ENCODE assay signal across 11 cellular contexts in genomic region chr22:31217890-31218287, GRCh38. TPM values are rescaled to one million over a fixed set of nuclear protein-coding genes. Genes with fewer than 3 reads are reported as not detected.
DNase-seq lines count a peak whose midpoint lies in the region; ATAC-seq, FAIRE-seq and TF ChIP-seq lines count a peak whose summit lies in the region.
"Had no signal": no experiment of that assay in that cellular context is flagged by ENCODE, and none has a peak within 500 bp of the region (broad histone marks: within the 10 kb centered on the region; RNA-seq: fewer than 3 reads in every experiment).

No MANE protein-coding gene starts in this region.

- POLR2A ChIA-PET in CD8-positive, alpha-beta memory T cell (lab: Charles Lee): no interaction called here

- TF ChIP-seq CTCF in kidney (IDR thresholded peaks at IDR 0.05; ENCODE audit: borderline replicate concordance, extremely low read depth, insufficient read depth) (no peak), psoas muscle (IDR thresholded peaks at IDR 0.05) (no peak), dorsolateral prefrontal cortex (IDR thresholded peaks at IDR 0.05 in 54 of 56, conservative IDR thresholded peaks at IDR 0.05 in 2 of 56; ENCODE audit: low read depth in 1 of 56, partially characterized antibody in 56 of 56) (no peak)

- peak overlapping the region in 1 of 2 donors; percentile 1 for H3K9ac ChIP-seq in kidney (ENCODE audit: low read length in 2 of 2)

- no peak overlapping the region for H3K4me3 ChIP-seq in CD8-positive, alpha-beta memory T cell (ENCODE audit: low read length)
- no peak overlapping the region for H3K4me3 ChIP-seq in kidney (ENCODE audit: low read length in 2 of 2)
- H3K4me3 ChIP-seq in psoas muscle: no peak overlapping the region
- H3K4me3 ChIP-seq in dorsolateral prefrontal cortex: no peak overlapping the region

- H3K4me3 Mint-ChIP-seq in CD8-positive, alpha-beta memory T cell: no peak overlapping the region
- H3K4me3 Mint-ChIP-seq in activated T-helper 1 cell treated with anti-CD3 and anti-CD28 coated beads, Interleukin-12 subunit alpha, Interleukin-12 subunit beta, Interleukin-2, Interleukin-4 antibody, amounts not matched to agents 30 ng/mL and 10 ng/mL and 1 ng/mL, durations not matched to agents 14 hours and 24 hours and 36 hours: no peak overlapping the region

- CTCF ChIA-PET in CD8-positive, alpha-beta memory T cell (lab: Charles Lee): interaction anchor here (1.3 to 1.5 kb wide), 3 partner anchors 12 to 73 kb away, joined by 5 read pairs; no protein-coding TSS in a partner anchor

- H3K27ac Mint-ChIP-seq in CD8-positive, alpha-beta memory T cell: peak overlapping the region; percentile 1 to 68 (median 38)
- H3K27ac Mint-ChIP-seq in activated T-helper 1 cell treated with anti-CD3 and anti-CD28 coated beads, Interleukin-12 subunit alpha, Interleukin-12 subunit beta, Interleukin-2, Interleukin-4 antibody, amounts not matched to agents 30 ng/mL and 10 ng/mL and 1 ng/mL, durations not matched to agents 14 hours and 24 hours and 36 hours: peak overlapping the region; percentile 50

- H3K27ac ChIP-seq in CD8-positive, alpha-beta memory T cell (ENCODE audit: low read depth, low read length): no peak overlapping the region
- H3K27ac ChIP-seq in kidney (ENCODE audit: low read depth in 2 of 2, low read length in 2 of 2): peak overlapping the region; percentile 26 to 51
- peak overlapping the region; percentile 56 for H3K27ac ChIP-seq in psoas muscle
- H3K27ac ChIP-seq in dorsolateral prefrontal cortex: peak overlapping the region in 27 of 59 donors; percentile 1 to 71 (median 45)

- H3K36me3 ChIP-seq in CD8-positive, alpha-beta memory T cell (ENCODE audit: insufficient read depth, low read length): no peaks in the 10 kb centered on the region
- H3K36me3 ChIP-seq in kidney (ENCODE audit: control insufficient read depth in 1 of 2, insufficient read depth in 2 of 2, low read length in 2 of 2): peaks cover 0 to 2% of the 10 kb centered on the region in 2 donors
- peaks cover 0 to 7% of the 10 kb centered on the region in 2 donors for H3K36me3 ChIP-seq in psoas muscle (ENCODE audit: insufficient read depth in 1 of 2, low read depth in 1 of 2)

- peaks cover 26% of the 10 kb centered on the region for H3K4me1 ChIP-seq in CD8-positive, alpha-beta memory T cell (ENCODE audit: insufficient read depth, low read length)
- H3K4me1 ChIP-seq in kidney (ENCODE audit: control insufficient read depth in 1 of 2, insufficient read depth in 1 of 2, low read depth in 1 of 2, low read length in 2 of 2) (peaks cover 4 to 16% of the 10 kb centered on the region in 2 donors), psoas muscle (peaks cover 18% of the 10 kb centered on the region)

- WGBS in psoas muscle, 3 donors: 58 to 74% (median 74%) methylated on average over 2 of the region's 2 CpGs

- H3K4me1 Mint-ChIP-seq in CD8-positive, alpha-beta memory T cell: peaks cover 33 to 55% (median 52%) of the 10 kb centered on the region in 3 donors
- peaks cover 63% of the 10 kb centered on the region for H3K4me1 Mint-ChIP-seq in activated T-helper 1 cell treated with anti-CD3 and anti-CD28 coated beads, Interleukin-12 subunit alpha, Interleukin-12 subunit beta, Interleukin-2, Interleukin-4 antibody, amounts not matched to agents 30 ng/mL and 10 ng/mL and 1 ng/mL, durations not matched to agents 14 hours and 24 hours and 36 hours (ENCODE audit: low read depth)

- no peak for FAIRE-seq in kidney (lab: Jason Lieb, UNC)
- no peak for FAIRE-seq in RCC 7860 (lab: Jason Lieb, UNC)

- ATAC-seq in psoas muscle: no peak
- no peak for ATAC-seq in GM18517 (IDR thresholded peaks at IDR 0.05; ENCODE audit: unreplicated experiment)
- ATAC-seq: PC-3 had no signal

- no peaks in the 10 kb centered on the region for H3K27me3 Mint-ChIP-seq in CD8-positive, alpha-beta memory T cell
- H3K27me3 Mint-ChIP-seq in activated T-helper 1 cell treated with anti-CD3 and anti-CD28 coated beads, Interleukin-12 subunit alpha, Interleukin-12 subunit beta, Interleukin-2, Interleukin-4 antibody, amounts not matched to agents 30 ng/mL and 10 ng/mL and 1 ng/mL, durations not matched to agents 14 hours and 24 hours and 36 hours (ENCODE audit: insufficient read depth): no peaks in the 10 kb centered on the region

- no peaks in the 10 kb centered on the region for H3K27me3 ChIP-seq in CD8-positive, alpha-beta memory T cell (ENCODE audit: insufficient read depth, low read length, poor library complexity, severe bottlenecking)
- H3K27me3 ChIP-seq in psoas muscle (ENCODE audit: insufficient read depth in 3 of 3, low read length in 2 of 3) (no peaks in the 10 kb centered on the region), dorsolateral prefrontal cortex (no peaks in the 10 kb centered on the region)

- intact Hi-C loops in activated T-helper 1 cell treated with anti-CD3 and anti-CD28 coated beads, Interleukin-12 subunit alpha, Interleukin-12 subunit beta, Interleukin-2, Interleukin-4 antibody, amounts not matched to agents 30 ng/mL and 10 ng/mL and 1 ng/mL, durations not matched to agents 14 hours and 24 hours and 36 hours (cut with micrococcal nuclease): loop anchor here (10.0 kb wide), 2 partner anchors 253 to 553 kb away; partner anchors contain the start of genes DUSP18, MORC2 and TUG1
- intact Hi-C loops in kidney (cut with DNase I) (no loop called here), psoas muscle (cut with DNase I) (no loop called here), dorsolateral prefrontal cortex (cut with DNase I) (loop anchor here in 1 of 2 donors (10.0 kb wide), 1 partner anchor 57 kb away; no protein-coding TSS in a partner anchor)

- no peaks in the 10 kb centered on the region for H3K9me3 ChIP-seq in CD8-positive, alpha-beta memory T cell (ENCODE audit: low read length)
- H3K9me3 ChIP-seq in kidney (ENCODE audit: control insufficient read depth in 1 of 2, low read length in 2 of 2) (no peaks in the 10 kb centered on the region), psoas muscle (no peaks in the 10 kb centered on the region)

- H3K36me3 Mint-ChIP-seq in CD8-positive, alpha-beta memory T cell: peaks cover 0 to 12% (median 5%) of the 10 kb centered on the region in 3 donors
- peaks cover 20% of the 10 kb centered on the region for H3K36me3 Mint-ChIP-seq in activated T-helper 1 cell treated with anti-CD3 and anti-CD28 coated beads, Interleukin-12 subunit alpha, Interleukin-12 subunit beta, Interleukin-2, Interleukin-4 antibody, amounts not matched to agents 30 ng/mL and 10 ng/mL and 1 ng/mL, durations not matched to agents 14 hours and 24 hours and 36 hours (ENCODE audit: low read depth)

- no peak for DNase-seq in CD8-positive, alpha-beta memory T cell
- DNase-seq in activated T-helper 1 cell treated with anti-CD3 and anti-CD28 coated beads, Interleukin-12 subunit alpha, Interleukin-12 subunit beta, Interleukin-2, Interleukin-4 antibody, amounts not matched to agents 30 ng/mL and 10 ng/mL and 1 ng/mL, durations not matched to agents 14 hours and 24 hours and 36 hours (ENCODE audit: low spot score): no peak
- DNase-seq in kidney: no peak
- DNase-seq in psoas muscle: no peak
- no peak for DNase-seq in NCI-H1092 (lab: John Stamatoyannopoulos, UW)
- DNase-seq in RCC 7860 (ENCODE audit: low spot score): no peak
- DNase-seq in dorsolateral prefrontal cortex: no peak
- DNase-seq: activated CD4-positive, alpha-beta T cell treated with anti-CD3 and anti-CD28 coated beads for 4 hours; NCI-H1694; PC-3 had no signal

- no peaks in the 10 kb centered on the region for H3K9me3 Mint-ChIP-seq in CD8-positive, alpha-beta memory T cell
- no peaks in the 10 kb centered on the region for H3K9me3 Mint-ChIP-seq in activated T-helper 1 cell treated with anti-CD3 and anti-CD28 coated beads, Interleukin-12 subunit alpha, Interleukin-12 subunit beta, Interleukin-2, Interleukin-4 antibody, amounts not matched to agents 30 ng/mL and 10 ng/mL and 1 ng/mL, durations not matched to agents 14 hours and 24 hours and 36 hours

RNA-seq across cellular contexts. Expression of gene LIMK2, which starts 5.8 kb away (rescaled TPM):
- 10 to 100 TPM; 25.1 to 27.7 TPM for total RNA-seq in CD8-positive, alpha-beta memory T cell
- polyA plus RNA-seq in CD8-positive, alpha-beta memory T cell: 19.0 TPM
- total RNA-seq in activated T-helper 1 cell treated with anti-CD3 and anti-CD28 coated beads, Interleukin-12 subunit alpha, Interleukin-12 subunit beta, Interleukin-2, Interleukin-4 antibody, amounts not matched to agents 30 ng/mL and 10 ng/mL and 1 ng/mL, durations not matched to agents 14 hours and 24 hours and 36 hours: 39.8 and 40.7 TPM in 2 replicates
- total RNA-seq in kidney (48.2 TPM), psoas muscle (10 to 100 TPM; 12.5 to 73.5 (median 41.1) TPM), dorsolateral prefrontal cortex (100 to 1,000 TPM in 1 of 120 experiments, 10 to 100 TPM in 119; 16.4 to 108 (median 33.1) TPM)
- polyA plus RNA-seq in kidney (ENCODE audit: insufficient read depth, low read depth, low replicate concordance) (20.3 TPM), psoas muscle (1 to 10 TPM; 4.0 to 4.8 (median 4.5) TPM)

RNA-seq across cellular contexts. Expression of gene RNF185, which starts 57.9 kb away (rescaled TPM):
- 10 to 100 TPM; 28.1 to 30.5 TPM for total RNA-seq in CD8-positive, alpha-beta memory T cell
- polyA plus RNA-seq in CD8-positive, alpha-beta memory T cell: 23.7 TPM
- 18.7 and 19.6 TPM in 2 replicates for total RNA-seq in activated T-helper 1 cell treated with anti-CD3 and anti-CD28 coated beads, Interleukin-12 subunit alpha, Interleukin-12 subunit beta, Interleukin-2, Interleukin-4 antibody, amounts not matched to agents 30 ng/mL and 10 ng/mL and 1 ng/mL, durations not matched to agents 14 hours and 24 hours and 36 hours
- total RNA-seq in kidney (36.7 TPM), psoas muscle (10 to 100 TPM; 18.7 to 38.7 (median 25.8) TPM), dorsolateral prefrontal cortex (10 to 100 TPM; 22.8 to 55.7 (median 30.8) TPM)
- polyA plus RNA-seq in kidney (ENCODE audit: insufficient read depth, low read depth, low replicate concordance) (50.8 TPM), psoas muscle (10 to 100 TPM; 16.9 to 26.7 (median 19.4) TPM)
